In the genomic region with DNA sequence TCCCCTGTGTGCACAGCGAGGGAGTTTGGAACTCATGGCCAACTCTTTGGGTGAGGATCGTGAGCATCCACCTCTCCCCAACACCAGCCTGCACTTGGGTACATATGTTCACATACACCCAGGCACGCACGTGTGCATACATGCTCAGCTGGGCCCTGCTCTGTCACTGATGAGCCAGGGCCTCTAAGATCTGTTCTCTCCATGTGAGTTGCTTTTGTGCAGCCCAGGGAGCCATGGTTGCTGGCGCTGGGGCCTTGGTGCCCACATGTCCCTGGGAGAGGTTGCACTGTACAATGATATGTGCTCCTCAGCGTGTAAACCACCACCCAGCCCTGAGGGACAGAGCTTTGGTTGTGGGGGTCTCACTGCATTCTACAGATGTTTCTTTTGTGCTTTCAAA, we compare ENCODE assay signal across 19 cellular contexts.
"Had no signal": no experiment of that assay in that cellular context is flagged by ENCODE, and none has a peak within 500 bp of the region (broad histone marks: within the 10 kb centered on the region; RNA-seq: fewer than 3 reads in every experiment).

No MANE protein-coding gene starts in this region.

- H3K4me1 Mint-ChIP-seq: activated B cell treated with CpG ODN at 0.5 μM for 24 hours; activated CD4-positive, alpha-beta memory T cell treated with anti-CD3 and anti-CD28 coated beads, Interleukin-2, amount 10 ng/mL, durations not matched to agents 7 days and 5 days; activated naive CD4-positive, alpha-beta T cell treated with anti-CD3 and anti-CD28 coated beads, Interleukin-2, amount 50 U/mL, for 24 hours; stimulated activated naive B cell treated with anti-CD40 and anti-IgM and Interleukin-4, amounts not matched to agents 10 μg/mL and 1 μg/mL and 100 μg/mL, for 72 hours had no signal

- H3K27ac ChIP-seq: ascending aorta, lower lobe of right lung, right lobe of liver, SK-N-MC, suprapubic skin, upper lobe of right lung had no signal

- H3K27me3 Mint-ChIP-seq: activated B cell treated with CpG ODN at 0.5 μM for 24 hours; activated CD4-positive, alpha-beta memory T cell treated with anti-CD3 and anti-CD28 coated beads, Interleukin-2, amount 10 ng/mL, durations not matched to agents 7 days and 5 days; activated naive CD4-positive, alpha-beta T cell treated with anti-CD3 and anti-CD28 coated beads, Interleukin-2, amount 50 U/mL, for 24 hours had no signal

- H3K4me3 ChIP-seq: ascending aorta, esophagus muscularis mucosa, lower lobe of right lung, right lobe of liver, SK-N-MC, smooth muscle cell, suprapubic skin, upper lobe of right lung had no signal

- ATAC-seq: left cardiac atrium; lower lobe of right lung; right lobe of liver; stimulated activated naive B cell treated with anti-CD40 and anti-IgM and Interleukin-4, amounts not matched to agents 10 μg/mL and 1 μg/mL and 100 μg/mL, for 72 hours; upper lobe of right lung had no signal

- H3K36me3 ChIP-seq: ascending aorta, esophagus muscularis mucosa, lower lobe of right lung, right lobe of liver, suprapubic skin, upper lobe of right lung had no signal

- H3K9me3 ChIP-seq: ascending aorta, esophagus muscularis mucosa, lower lobe of right lung, right lobe of liver, suprapubic skin, upper lobe of right lung had no signal

- H3K4me2 ChIP-seq: smooth muscle cell had no signal

- DNase-seq: activated B cell treated with CpG ODN at 0.5 μM for 24 hours; activated CD4-positive, alpha-beta memory T cell treated with anti-CD3 and anti-CD28 coated beads, Interleukin-2, amount 10 ng/mL, durations not matched to agents 7 days and 5 days; activated CD4-positive, alpha-beta T cell treated with anti-CD3 and anti-CD28 coated beads for 4 hours; activated effector memory CD4-positive, alpha-beta T cell treated with Interleukin-2 at 50 U/mL for 16 hours; cerebellar nuclear complex; effector CD8-positive, alpha-beta T cell; left cardiac atrium; lower lobe of right lung; right lobe of liver; stimulated activated CD4-positive, alpha-beta T cell treated with anti-CD3 and anti-CD28 coated beads, Interleukin-4, amount 100 ng/mL, for 4 hours; stimulated activated naive B cell treated with anti-CD40 and anti-IgM and Interleukin-4, amounts not matched to agents 10 μg/mL and 1 μg/mL and 100 μg/mL, for 72 hours; upper lobe of right lung had no signal

- H3K27ac Mint-ChIP-seq: activated B cell treated with CpG ODN at 0.5 μM for 24 hours; activated CD4-positive, alpha-beta memory T cell treated with anti-CD3 and anti-CD28 coated beads, Interleukin-2, amount 10 ng/mL, durations not matched to agents 7 days and 5 days; activated naive CD4-positive, alpha-beta T cell treated with anti-CD3 and anti-CD28 coated beads, Interleukin-2, amount 50 U/mL, for 24 hours; mesothelial cell of epicardium; stimulated activated naive B cell treated with anti-CD40 and anti-IgM and Interleukin-4, amounts not matched to agents 10 μg/mL and 1 μg/mL and 100 μg/mL, for 72 hours had no signal

- H3K27me3 ChIP-seq: ascending aorta, esophagus muscularis mucosa, right lobe of liver, suprapubic skin, upper lobe of right lung had no signal

- H3K9me3 Mint-ChIP-seq: activated B cell treated with CpG ODN at 0.5 μM for 24 hours; activated CD4-positive, alpha-beta memory T cell treated with anti-CD3 and anti-CD28 coated beads, Interleukin-2, amount 10 ng/mL, durations not matched to agents 7 days and 5 days; activated naive CD4-positive, alpha-beta T cell treated with anti-CD3 and anti-CD28 coated beads, Interleukin-2, amount 50 U/mL, for 24 hours; mesothelial cell of epicardium; stimulated activated naive B cell treated with anti-CD40 and anti-IgM and Interleukin-4, amounts not matched to agents 10 μg/mL and 1 μg/mL and 100 μg/mL, for 72 hours had no signal

- H3K36me3 Mint-ChIP-seq: activated naive CD4-positive, alpha-beta T cell treated with anti-CD3 and anti-CD28 coated beads, Interleukin-2, amount 50 U/mL, for 24 hours; mesothelial cell of epicardium; stimulated activated naive B cell treated with anti-CD40 and anti-IgM and Interleukin-4, amounts not matched to agents 10 μg/mL and 1 μg/mL and 100 μg/mL, for 72 hours had no signal

- H3K4me3 Mint-ChIP-seq: activated B cell treated with CpG ODN at 0.5 μM for 24 hours; activated CD4-positive, alpha-beta memory T cell treated with anti-CD3 and anti-CD28 coated beads, Interleukin-2, amount 10 ng/mL, durations not matched to agents 7 days and 5 days; activated naive CD4-positive, alpha-beta T cell treated with anti-CD3 and anti-CD28 coated beads, Interleukin-2, amount 50 U/mL, for 24 hours; mesothelial cell of epicardium; stimulated activated naive B cell treated with anti-CD40 and anti-IgM and Interleukin-4, amounts not matched to agents 10 μg/mL and 1 μg/mL and 100 μg/mL, for 72 hours had no signal
